8 cellular contexts compared by ENCODE assay signal in the genomic region with DNA sequence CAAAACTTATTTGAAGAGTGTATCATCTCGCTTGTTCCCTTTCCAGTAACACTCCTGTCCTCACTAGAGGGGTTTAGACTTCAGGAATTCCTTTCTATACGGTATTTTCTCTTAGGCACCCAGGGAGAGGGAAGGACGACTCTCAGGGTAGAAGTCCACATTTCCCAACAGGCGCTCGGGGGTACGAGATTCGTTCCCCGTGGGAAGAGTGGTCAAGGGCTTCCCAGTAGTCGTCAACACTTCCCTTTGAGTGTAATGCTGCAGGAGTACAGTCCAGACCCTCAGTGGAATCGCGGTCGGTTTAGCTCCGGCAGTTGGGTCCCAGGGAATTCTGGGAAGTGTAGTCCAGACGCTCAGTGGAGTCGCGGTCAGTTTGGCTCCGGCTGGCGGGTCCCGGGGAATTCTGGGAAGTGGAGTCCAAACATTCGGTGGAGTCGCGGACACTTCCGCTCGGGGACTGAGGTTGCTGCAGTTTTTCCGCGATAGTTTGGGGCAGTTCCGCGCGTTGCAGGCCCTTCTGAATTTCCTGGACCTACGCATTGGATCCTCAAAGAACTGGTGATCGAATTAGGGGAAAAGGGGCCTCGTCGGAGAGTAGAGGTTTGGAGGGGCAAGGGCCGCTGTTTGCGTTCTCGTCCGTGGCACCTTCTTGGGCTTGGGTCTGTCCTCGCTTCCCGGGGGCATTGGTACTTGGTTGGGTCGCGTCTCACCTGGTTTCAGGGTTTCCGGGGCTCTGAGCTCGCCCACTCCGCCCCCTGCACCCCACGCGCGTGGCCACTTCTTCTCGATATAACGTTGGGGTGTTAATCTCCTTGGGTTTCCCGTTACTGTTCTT. TPM values are rescaled to one million over a fixed set of nuclear protein-coding genes. Genes with fewer than 3 reads are reported as not detected.
DNase-seq lines count a peak whose midpoint lies in the region; ATAC-seq and TF ChIP-seq lines count a peak whose summit lies in the region.

A gene (plus strand): TSS at position 431 of the 835 bp plus-strand sequence. CDS start 3,513 bp downstream, outside the sequence.

- no peaks in the 10 kb centered on the region for H3K27me3 Mint-ChIP-seq in chondrocyte (ENCODE audit: low read depth)

- no peaks in the 10 kb centered on the region for H3K27me3 ChIP-seq in kidney epithelial cell (ENCODE audit: control insufficient read depth, insufficient read depth, low read length)

- TF ChIP-seq CTCF in chondrocyte (IDR thresholded peaks at IDR 0.05) (no peak), kidney epithelial cell (IDR thresholded peaks at IDR 0.05; ENCODE audit: insufficient read depth, low read length, poor library complexity, severe bottlenecking) (no peak)

- H3K4me3 Mint-ChIP-seq in chondrocyte (ENCODE audit: unreplicated experiment): peak within 1 kb of the TSS; percentile 98

- ATAC-seq in GM19025 (IDR thresholded peaks at IDR 0.05; ENCODE audit: low read depth, unreplicated experiment) (peak; percentile 81), HG03342 (IDR thresholded peaks at IDR 0.05; ENCODE audit: unreplicated experiment) (peak; percentile 86)

- peak within 1 kb of the TSS; percentile 83 for H3K27ac Mint-ChIP-seq in chondrocyte (ENCODE audit: unreplicated experiment)

- no peaks in the 10 kb centered on the region for H3K36me3 ChIP-seq in kidney epithelial cell (ENCODE audit: control insufficient read depth, insufficient read depth, low read length)

- in situ Hi-C loops in ACHN (cut with HindIII; ENCODE audit: low pct_ligation_motif_present, low pct_unique_long_range_greater_than_20kb, low sequenced_read_pairs): no loop called here

- H3K36me3 Mint-ChIP-seq in chondrocyte (ENCODE audit: low read depth): peaks cover 14% of the 10 kb centered on the region

- peak; percentile 90 for DNase-seq in ACHN
- DNase-seq in NCI-H446 treated with DMSO at 0.1 percent for 48 hours (lab: John Stamatoyannopoulos, UW): peak; percentile 83
- DNase-seq in activated CD4-positive, alpha-beta T cell treated with anti-CD3 and anti-CD28 coated beads for 1 hour: peak; percentile 62
- peak; percentile 97 for DNase-seq in chondrocyte (ENCODE audit: low spot score)
- peak; percentile 76 for DNase-seq in kidney epithelial cell (ENCODE audit: low read depth)
- DNase-seq in stimulated activated CD4-positive, alpha-beta T cell treated with anti-CD3 and anti-CD28 coated beads, Interleukin-15, amount 100 ng/mL, for 48 hours (ENCODE audit: low read depth in 2 of 2): peak; percentile 76 to 82

- no peaks in the 10 kb centered on the region for H3K9me3 Mint-ChIP-seq in chondrocyte (ENCODE audit: low read depth)

- peak within 1 kb of the TSS; percentile 94 for H3K4me3 ChIP-seq in kidney epithelial cell (ENCODE audit: low read depth, low read length)

- peaks cover 13% of the 10 kb centered on the region for H3K4me1 Mint-ChIP-seq in chondrocyte (ENCODE audit: low read depth)

RNA-seq across cellular contexts. Expression of the gene that starts here (rescaled TPM):
- 18.1 to 22.7 TPM (median 20.2 TPM) in 3 replicates for total RNA-seq in chondrocyte
- 7.3 and 8.2 TPM in 2 replicates for total RNA-seq in kidney epithelial cell

Comparison
In these comparisons a context has a peak if more than half of its experiments do, and no peak if none do; other contexts are left out.
1. Peak in every context shown above with its lines: DNase-seq, ATAC-seq and H3K4me3 ChIP-seq.